Comparison of ENCODE assay signal across 14 cellular contexts in genomic region chr2:96861074-96861473, GRCh38. TPM values are rescaled to one million over a fixed set of nuclear protein-coding genes. Genes with fewer than 3 reads are reported as not detected.
DNase-seq lines count a peak whose midpoint lies in the region; ATAC-seq and TF ChIP-seq lines count a peak whose summit lies in the region.
"Had no signal": no experiment of that assay in that cellular context is flagged by ENCODE, and none has a peak within 500 bp of the region (broad histone marks: within the 10 kb centered on the region; RNA-seq: fewer than 3 reads in every experiment).

No MANE protein-coding gene starts in this region.

- intact Hi-C loops in esophagus muscularis mucosa (cut with DNase I) (no loop called here), upper lobe of right lung (cut with DNase I) (no loop called here)

- no peak overlapping the region for H3K14ac ChIP-seq in neuronal stem cell (ENCODE audit: low read length)

- H3K79me1 ChIP-seq in neuronal stem cell (ENCODE audit: low read depth, low read length): peaks cover 21% of the 10 kb centered on the region

- H2AFZ ChIP-seq in neuronal stem cell (ENCODE audit: low read length): no peak overlapping the region

- no peak overlapping the region for H2BK120ac ChIP-seq in neuronal stem cell (ENCODE audit: low read depth, low read length)

- H2BK12ac ChIP-seq in neuronal stem cell (ENCODE audit: low read length): no peak overlapping the region

- TF ChIP-seq EP300 in esophagus muscularis mucosa (IDR thresholded peaks at IDR 0.05): no peak

- no peak for TF ChIP-seq POLR2A in esophagus muscularis mucosa (IDR thresholded peaks at IDR 0.05; ENCODE audit: low read depth)

- DNase-seq in RWPE2 (ENCODE audit: low spot score) (peak; percentile 47), esophagus muscularis mucosa (ENCODE audit: extremely low spot score) (no peak), neuronal stem cell (ENCODE audit: low spot score) (no peak), upper lobe of right lung (peak; percentile 64), NCI-H2081 (lab: John Stamatoyannopoulos, UW) (no peak), NCI-H1417 treated with DMSO at 0.1 percent for 48 hours (lab: John Stamatoyannopoulos, UW) (no peak), HuH-7 (ENCODE audit: low spot score) (no peak)
- DNase-seq: Calu3, MV-4-11, NCI-H1417, NCI-H2029, NCI-H2171 treated with DMSO at 0.1 percent for 48 hours, NCI-H748 treated with DMSO at 0.1 percent for 48 hours, RPMI8226 had no signal

- peak overlapping the region; percentile 56 for H2BK5ac ChIP-seq in neuronal stem cell (ENCODE audit: low read length)

- no peak overlapping the region for H4K8ac ChIP-seq in neuronal stem cell (ENCODE audit: low read depth, low read length)

- peak overlapping the region; percentile 0 for H3K4me2 ChIP-seq in neuronal stem cell (ENCODE audit: insufficient read depth, low read length, poor library complexity, severe bottlenecking)

- H3K9ac ChIP-seq in neuronal stem cell (ENCODE audit: low read depth, low read length, poor library complexity): peak overlapping the region; percentile 38

- H2BK15ac ChIP-seq in neuronal stem cell (ENCODE audit: low read length): no peak overlapping the region

- no peak overlapping the region for H3K4ac ChIP-seq in neuronal stem cell (ENCODE audit: low read length)

- H3K18ac ChIP-seq in neuronal stem cell (ENCODE audit: low read length): no peak overlapping the region

- H3K4me3 ChIP-seq in RWPE2 (ENCODE audit: severe bottlenecking): no peak overlapping the region
- no peak overlapping the region for H3K4me3 ChIP-seq in esophagus muscularis mucosa
- no peak overlapping the region for H3K4me3 ChIP-seq in neuronal stem cell (ENCODE audit: low read length in 2 of 2)
- no peak overlapping the region for H3K4me3 ChIP-seq in upper lobe of right lung

- H3K9me3 ChIP-seq in RWPE2 (ENCODE audit: severe bottlenecking) (no peaks in the 10 kb centered on the region), esophagus muscularis mucosa (no peaks in the 10 kb centered on the region), neuronal stem cell (replicated peaks in 1 of 2; ENCODE audit: control insufficient read depth in 2 of 2, insufficient read depth in 1 of 2, low read depth in 1 of 2, low read length in 2 of 2) (no peaks in the 10 kb centered on the region), upper lobe of right lung (no peaks in the 10 kb centered on the region)

- no peak for TF ChIP-seq CTCF in RWPE2 (IDR thresholded peaks at IDR 0.05; ENCODE audit: poor library complexity, severe bottlenecking)
- no peak for TF ChIP-seq CTCF in esophagus muscularis mucosa (IDR thresholded peaks at IDR 0.05)
- TF ChIP-seq CTCF in upper lobe of right lung (IDR thresholded peaks at IDR 0.05): no peak

- H3K27ac ChIP-seq in RWPE2 (ENCODE audit: poor library complexity, severe bottlenecking): no peak overlapping the region
- peak overlapping the region; percentile 83 to 100 (median 85) for H3K27ac ChIP-seq in esophagus muscularis mucosa (replicated peaks in 1 of 4)
- H3K27ac ChIP-seq in neuronal stem cell (replicated peaks; ENCODE audit: low read length): no peak overlapping the region
- no peak overlapping the region for H3K27ac ChIP-seq in upper lobe of right lung

- H3K23ac ChIP-seq in neuronal stem cell (ENCODE audit: low read depth, low read length, poor library complexity): peak overlapping the region; percentile 47

- no peak overlapping the region for H4K91ac ChIP-seq in neuronal stem cell (ENCODE audit: low read depth, low read length, poor library complexity)

- WGBS in esophagus muscularis mucosa: 82% methylated on average over 14 of the region's 17 CpGs
- no CpG with 5 or more reads among the region's 17 CpGs for WGBS in neuronal stem cell (ENCODE audit: extremely low coverage in 2 of 2, insufficient read length in 2 of 2, insufficient replicate concordance in 1 of 2), 2 donors

- H3K36me3 ChIP-seq in RWPE2 (ENCODE audit: low read depth) (peaks cover 57% of the 10 kb centered on the region), esophagus muscularis mucosa (peaks cover 49 to 63% (median 62%) of the 10 kb centered on the region in 4 donors), neuronal stem cell (replicated peaks in 1 of 2; ENCODE audit: control insufficient read depth in 2 of 2, insufficient read depth in 2 of 2, low read length in 2 of 2) (peaks cover 49 to 58% of the 10 kb centered on the region in 2 donors), upper lobe of right lung (peaks cover 62% of the 10 kb centered on the region)

- H3K27me3 ChIP-seq in RWPE2 (ENCODE audit: insufficient read depth, poor library complexity, severe bottlenecking) (no peaks in the 10 kb centered on the region), esophagus muscularis mucosa (no peaks in the 10 kb centered on the region), neuronal stem cell (ENCODE audit: control insufficient read depth in 3 of 3, insufficient read depth in 3 of 3, low read depth in 1 of 3, low read length in 3 of 3) (no peaks in the 10 kb centered on the region), upper lobe of right lung (no peaks in the 10 kb centered on the region)

- ATAC-seq in RWPE2 (ENCODE audit: low read depth) (no peak), upper lobe of right lung (no peak)

- H2AK5ac ChIP-seq in neuronal stem cell (ENCODE audit: low read depth, low read length): no peak overlapping the region

- H3K4me1 ChIP-seq in RWPE2 (ENCODE audit: insufficient read depth, poor library complexity, severe bottlenecking) (no peaks in the 10 kb centered on the region), esophagus muscularis mucosa (peaks cover 51 to 92% (median 89%) of the 10 kb centered on the region in 4 donors), neuronal stem cell (ENCODE audit: control insufficient read depth in 2 of 2, insufficient read depth in 1 of 2, low read depth in 1 of 2, low read length in 2 of 2) (peaks cover 11% of the 10 kb centered on the region in 2 donors), upper lobe of right lung (peaks cover 25% of the 10 kb centered on the region)

RNA-seq across cellular contexts. Expression of gene ANKRD39, which starts 3.3 kb away (rescaled TPM):
- total RNA-seq in esophagus muscularis mucosa: 10 to 100 TPM; 12.4 to 17.2 (median 14.7) TPM
- polyA plus RNA-seq in neuronal stem cell (2013, experiment 1 of 2): 10.5 TPM
- polyA plus RNA-seq in neuronal stem cell (2013, experiment 2 of 2): 9.7 TPM
- 8.6 TPM for total RNA-seq in upper lobe of right lung

RNA-seq across cellular contexts. Expression of gene SEMA4C, which starts 8.8 kb away (rescaled TPM):
- 10 to 100 TPM; 54.4 to 82.7 (median 75.4) TPM for total RNA-seq in esophagus muscularis mucosa
- 40.1 TPM for polyA plus RNA-seq in neuronal stem cell (2013, experiment 1 of 2)
- 39.2 TPM for polyA plus RNA-seq in neuronal stem cell (2013, experiment 2 of 2)
- 37.7 TPM for total RNA-seq in upper lobe of right lung

RNA-seq across cellular contexts. Expression of gene ANKRD23, which starts 17.3 kb away (rescaled TPM):
- total RNA-seq in esophagus muscularis mucosa: 1 to 10 TPM; 2.2 to 6.0 (median 4.2) TPM
- polyA plus RNA-seq in neuronal stem cell (2013, experiment 1 of 2): 2.3 TPM
- polyA plus RNA-seq in neuronal stem cell (2013, experiment 2 of 2): 1.9 TPM
- 1.7 TPM for total RNA-seq in upper lobe of right lung

RNA-seq across cellular contexts. Expression of gene CNNM3, which starts 45.0 kb away (rescaled TPM):
- total RNA-seq in esophagus muscularis mucosa (10 to 100 TPM; 11.8 to 30.3 (median 22.1) TPM), upper lobe of right lung (34.1 TPM)
- 13.3 TPM for polyA plus RNA-seq in neuronal stem cell (2013, experiment 1 of 2)
- polyA plus RNA-seq in neuronal stem cell (2013, experiment 2 of 2): 13.5 TPM

Comparison
In these comparisons a context has a peak if more than half of its experiments do, and no peak if none do; other contexts are left out.
1. DNase-seq: peak in RWPE2 (single experiment) and upper lobe of right lung (single experiment); none in esophagus muscularis mucosa (single experiment), neuronal stem cell (single experiment), NCI-H2081 (0 of 2), NCI-H1417 treated with DMSO at 0.1 percent for 48 hours (single experiment) and HuH-7 (single experiment).
2. H3K27ac ChIP-seq: peak in esophagus muscularis mucosa (4 of 4); none in RWPE2 (single experiment), neuronal stem cell (single experiment) and upper lobe of right lung (single experiment).